Comparison of ENCODE assay signal across 8 cellular contexts in genomic region chr1:174217787-174218574, GRCh38. TPM values are rescaled to one million over a fixed set of nuclear protein-coding genes. Genes with fewer than 3 reads are reported as not detected.
A peak's percentile ranks its signal among the peaks of the same experiment; 100 is the strongest.
DNase-seq lines count a peak whose midpoint lies in the region; ATAC-seq, FAIRE-seq and TF ChIP-seq lines count a peak whose summit lies in the region.

No MANE protein-coding gene starts in this region.

- ATAC-seq in T-helper 17 cell: peak; percentile 75

- DNase-seq in AML-193 (lab: John Stamatoyannopoulos, UW) (peak; percentile 36 to 51), GM13976 (ENCODE audit: low spot score) (no peak), Kasumi-1 (lab: John Stamatoyannopoulos, UW) (peak; percentile 41 to 63), T-helper 17 cell (no peak), frontal cortex (ENCODE audit: low spot score in 2 of 2) (peak in 1 of 2 donors; percentile 17), retina (peak; percentile 11)
- DNase-seq in activated CD8-positive, alpha-beta memory T cell treated with anti-CD3 and anti-CD28 coated beads, Interleukin-2, amount 50 U/mL, for 48 hours: no peak
- no peak for DNase-seq in activated CD8-positive, alpha-beta memory T cell treated with anti-CD3 and anti-CD28 coated beads, Interleukin-2, amount 50 U/mL, for 4 hours

- peak; percentile 64 for FAIRE-seq in frontal cortex (lab: Jason Lieb, UNC)

- no peaks in the 10 kb centered on the region for H3K27me3 Mint-ChIP-seq in T-helper 17 cell

- TF ChIP-seq CTCF in GM13976 (IDR thresholded peaks at IDR 0.05; ENCODE audit: borderline replicate concordance, control extremely low read depth, extremely low read depth, insufficient read depth, missing control alignments): peak; percentile 61

- peaks cover 3% of the 10 kb centered on the region for H3K4me1 Mint-ChIP-seq in T-helper 17 cell

- H3K36me3 Mint-ChIP-seq in T-helper 17 cell (ENCODE audit: low read depth): no peaks in the 10 kb centered on the region

- H3K9me3 ChIP-seq in T-helper 17 cell (ENCODE audit: control insufficient read depth, low read length, poor library complexity, severe bottlenecking): peaks cover 2% of the 10 kb centered on the region

- H3K27ac Mint-ChIP-seq in T-helper 17 cell: no peak overlapping the region

- in situ Hi-C loops in GM13976 (cut with MboI; ENCODE audit: low sequenced_read_pairs, unreplicated experiment): loop anchor here (5.0 to 25.0 kb wide), 2 partner anchors 121 to 781 kb away; no protein-coding TSS in a partner anchor

- H3K4me3 Mint-ChIP-seq in T-helper 17 cell: no peak overlapping the region

RNA-seq across cellular contexts. Expression of gene RABGAP1L, which starts 58.7 kb away (rescaled TPM):
- total RNA-seq in T-helper 17 cell (100 to 1,000 TPM; 112 to 120 TPM), frontal cortex (116 TPM)

Comparison
In these comparisons a context has a peak if more than half of its experiments do, and no peak if none do; other contexts are left out.
1. DNase-seq: peak in AML-193 (2 of 2), Kasumi-1 (2 of 2) and retina (single experiment); none in GM13976 (single experiment), T-helper 17 cell (0 of 3), activated CD8-positive, alpha-beta memory T cell treated with anti-CD3 and anti-CD28 coated beads, Interleukin-2, amount 50 U/mL, for 48 hours (single experiment) and activated CD8-positive, alpha-beta memory T cell treated with anti-CD3 and anti-CD28 coated beads, Interleukin-2, amount 50 U/mL, for 4 hours (single experiment).